15 cellular contexts compared by ENCODE assay signal in genomic region chr19:50482271-50482855, GRCh38. TPM values are rescaled to one million over a fixed set of nuclear protein-coding genes. Genes with fewer than 3 reads are reported as not detected.
A peak's percentile ranks its signal among the peaks of the same experiment; 100 is the strongest.
DNase-seq lines count a peak whose midpoint lies in the region; ATAC-seq, FAIRE-seq and TF ChIP-seq lines count a peak whose summit lies in the region.
"Had no signal": no experiment of that assay in that cellular context is flagged by ENCODE, and none has a peak within 500 bp of the region (broad histone marks: within the 10 kb centered on the region; RNA-seq: fewer than 3 reads in every experiment).

No MANE protein-coding gene starts in this region.

- H3K27ac ChIP-seq in kidney (ENCODE audit: low read depth in 2 of 2, low read length in 2 of 2), result no peak overlapping the region
- no peak overlapping the region for H3K27ac ChIP-seq in spleen

- H3K27me3 ChIP-seq in spleen (replicated peaks in 1 of 7), result peaks cover 0 to 6% (median 0%) of the 10 kb centered on the region in 7 donors

- ATAC-seq in Right ventricle myocardium inferior, result no peak
- no peak for ATAC-seq in Right ventricle myocardium superior (ENCODE audit: poor library complexity)
- ATAC-seq in HG03108 (IDR thresholded peaks at IDR 0.05; ENCODE audit: unreplicated experiment), result no peak
- ATAC-seq: GM23338 had no signal

- H3K9me3 ChIP-seq in kidney (ENCODE audit: control insufficient read depth in 1 of 2, low read length in 2 of 2), result no peaks in the 10 kb centered on the region
- no peaks in the 10 kb centered on the region for H3K9me3 ChIP-seq in spleen

- WGBS in spleen, 5 donors, result 82 to 93% (median 87%) methylated on average over 15 to 16 of the region's 16 CpGs

- H3K36me3 ChIP-seq in kidney (ENCODE audit: control insufficient read depth in 1 of 2, insufficient read depth in 2 of 2, low read length in 2 of 2) (peaks cover 10 to 14% of the 10 kb centered on the region in 2 donors), spleen (peaks cover 3 to 78% (median 61%) of the 10 kb centered on the region in 6 donors)
- H3K36me3 ChIP-seq: BLaER1 had no signal

- DNase-seq in Right ventricle myocardium inferior (ENCODE audit: missing footprints) (peak; percentile 52), Right ventricle myocardium superior (no peak), kidney (peak; percentile 59), spleen (peak; percentile 41), GM12892 (ENCODE audit: insufficient read length) (no peak), SKM-1 (lab: John Stamatoyannopoulos, UW; ENCODE audit: unreplicated experiment) (no peak)
- DNase-seq: 8988T; AML-193; CD4-positive, CD25-positive, alpha-beta regulatory T cell; DMS53; GF-D8; H7 had no signal

- intact Hi-C loops in Right ventricle myocardium inferior (cut with DNase I) (no loop called here), Right ventricle myocardium superior (cut with DNase I) (no loop called here), kidney (cut with DNase I) (no loop called here), spleen (cut with DNase I; ENCODE audit: low total_unique reads) (no loop called here)

- no peak for FAIRE-seq in kidney (lab: Jason Lieb, UNC)
- FAIRE-seq in GM12892 (lab: Jason Lieb, UNC), result no peak

- TF ChIP-seq CTCF in kidney (IDR thresholded peaks at IDR 0.05; ENCODE audit: borderline replicate concordance, extremely low read depth, insufficient read depth) (no peak), spleen (IDR thresholded peaks at IDR 0.05 in 8 of 11, conservative IDR thresholded peaks at IDR 0.05 in 3 of 11) (no peak)

- no peak for TF ChIP-seq POLR2A in spleen (IDR thresholded peaks at IDR 0.05)
- TF ChIP-seq POLR2A in GM12892 (IDR thresholded peaks at IDR 0.05; ENCODE audit: low read depth, low read length), result no peak

- no peak overlapping the region for H3K9ac ChIP-seq in kidney (ENCODE audit: low read length in 2 of 2)

- peaks cover 0 to 6% of the 10 kb centered on the region in 2 donors for H3K4me1 ChIP-seq in kidney (ENCODE audit: control insufficient read depth in 1 of 2, insufficient read depth in 1 of 2, low read depth in 1 of 2, low read length in 2 of 2)
- H3K4me1 ChIP-seq in spleen, result peaks cover 10 to 31% (median 17%) of the 10 kb centered on the region in 6 donors

- H3K4me3 ChIP-seq in kidney (ENCODE audit: low read length in 2 of 2) (no peak overlapping the region), spleen (no peak overlapping the region)
- H3K4me3 ChIP-seq: BLaER1, GM23338 had no signal

RNA-seq across cellular contexts. Expression of gene GARIN5A, which starts 5.7 kb away (rescaled TPM):
- 2.2 TPM for total RNA-seq in Right ventricle myocardium inferior
- total RNA-seq in Right ventricle myocardium superior, result 2.0 TPM
- total RNA-seq in kidney, result 2.0 TPM
- 9.0 TPM for polyA plus RNA-seq in kidney (ENCODE audit: insufficient read depth, low read depth, low replicate concordance)
- under 1 TPM in 1 of 7 donors, not detected in 6; 0.61 TPM for total RNA-seq in spleen
- polyA plus RNA-seq in spleen, result 1 to 10 TPM in 1 of 3 donors, under 1 TPM in 2; 0.42 to 1.4 (median 0.48) TPM
- 0.70 TPM for polyA plus RNA-seq in GM12892 (2012; ENCODE audit: missing spikeins)

RNA-seq across cellular contexts. Expression of gene EMC10, which starts 6.1 kb away (rescaled TPM):
- 78.0 TPM for total RNA-seq in Right ventricle myocardium inferior
- total RNA-seq in Right ventricle myocardium superior, result 68.7 TPM
- total RNA-seq in kidney, result 184 TPM
- 199 TPM for polyA plus RNA-seq in kidney (ENCODE audit: insufficient read depth, low read depth, low replicate concordance)
- 10 to 100 TPM; 53.0 to 72.6 (median 62.5) TPM for total RNA-seq in spleen
- 10 to 100 TPM; 31.0 to 61.1 (median 50.5) TPM for polyA plus RNA-seq in spleen
- 15.9 TPM for polyA plus RNA-seq in GM12892 (2012; ENCODE audit: missing spikeins)

RNA-seq across cellular contexts. Expression of gene JOSD2, which starts 28.6 kb away (rescaled TPM):
- 43.7 TPM for total RNA-seq in Right ventricle myocardium inferior
- total RNA-seq in Right ventricle myocardium superior, result 39.8 TPM
- 31.7 TPM for total RNA-seq in kidney
- 73.7 TPM for polyA plus RNA-seq in kidney (ENCODE audit: insufficient read depth, low read depth, low replicate concordance)
- total RNA-seq in spleen, result 10 to 100 TPM; 21.4 to 32.1 (median 29.0) TPM
- polyA plus RNA-seq in spleen, result 10 to 100 TPM; 39.2 to 54.3 (median 42.4) TPM
- polyA plus RNA-seq in GM12892 (2012; ENCODE audit: missing spikeins), result 5.8 TPM

RNA-seq across cellular contexts. Expression of gene ASPDH, which starts 31.4 kb away (rescaled TPM):
- total RNA-seq in Right ventricle myocardium inferior, result not detected
- total RNA-seq in Right ventricle myocardium superior, result not detected
- total RNA-seq in kidney, result not detected
- 115 TPM for polyA plus RNA-seq in kidney (ENCODE audit: insufficient read depth, low read depth, low replicate concordance)
- not detected for total RNA-seq in spleen
- not detected for polyA plus RNA-seq in spleen
- polyA plus RNA-seq in GM12892 (2012; ENCODE audit: missing spikeins), result not detected
- total RNA-seq: CD4-positive, CD25-positive, alpha-beta regulatory T cell; GM23338; H7 had no signal
- polyA plus RNA-seq: CD4-positive, CD25-positive, alpha-beta regulatory T cell; GM23338 had no signal

RNA-seq across cellular contexts. Expression of gene MYBPC2, which starts 49.7 kb away (rescaled TPM):
- total RNA-seq in Right ventricle myocardium inferior, result 0.08 TPM
- total RNA-seq in Right ventricle myocardium superior, result not detected
- 0.98 TPM for total RNA-seq in kidney
- polyA plus RNA-seq in kidney (ENCODE audit: insufficient read depth, low read depth, low replicate concordance), result not detected
- total RNA-seq in spleen, result 1 to 10 TPM in 1 of 7 donors, under 1 TPM in 4, not detected in 2; 0.28 to 1.5 (median 0.40) TPM
- 1 to 10 TPM in 1 of 3 donors, under 1 TPM in 2; 0.33 to 1.7 (median 0.45) TPM for polyA plus RNA-seq in spleen
- polyA plus RNA-seq in GM12892 (2012; ENCODE audit: missing spikeins), result 1.2 TPM

Comparison
In these comparisons a context has a peak if more than half of its experiments do, and no peak if none do; other contexts are left out.
1. DNase-seq: peak in Right ventricle myocardium inferior (single experiment), kidney (single experiment) and spleen (single experiment); none in Right ventricle myocardium superior (single experiment), GM12892 (single experiment) and SKM-1 (single experiment).